In the genomic region with DNA sequence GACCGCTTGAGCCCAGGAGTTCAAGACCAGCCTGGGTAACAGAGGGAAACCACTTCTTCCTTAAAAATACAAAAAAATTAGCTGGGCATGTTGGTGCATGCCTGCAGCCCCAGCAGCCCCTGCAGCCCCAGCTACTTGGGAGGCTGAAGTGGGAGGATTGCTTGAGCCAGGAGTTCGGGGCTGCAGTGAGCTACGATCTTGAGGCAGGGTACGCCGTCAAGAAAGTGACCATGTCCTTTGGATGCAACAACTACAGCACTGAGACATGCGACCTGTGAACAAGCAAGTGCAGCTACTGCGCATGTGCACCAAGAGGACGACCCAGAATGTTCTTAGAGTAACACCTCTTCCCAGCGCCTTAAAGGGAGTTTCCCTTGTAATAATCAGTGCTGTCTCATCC, we compare ENCODE assay signal across 32 cellular contexts.
"Had no signal": no experiment of that assay in that cellular context is flagged by ENCODE, and none has a peak within 500 bp of the region (broad histone marks: within the 10 kb centered on the region; RNA-seq: fewer than 3 reads in every experiment).

No MANE protein-coding gene starts in this region.

- H3K27me3 Mint-ChIP-seq: memory B cell; naive B cell; natural killer cell treated with Interleukin-12 subunit alpha and Interleukin-12 subunit beta and Interleukin-15 and Interleukin-18, amount 100 ng/mL, for 72 hours had no signal

- H3K9me3 ChIP-seq: colonic mucosa, mucosa of descending colon, thyroid gland had no signal

- H3K27ac ChIP-seq: colonic mucosa, esophagus muscularis mucosa, foreskin keratinocyte, neutrophil, psoas muscle, stomach, thyroid gland had no signal

- H3K27ac Mint-ChIP-seq: immature natural killer cell; memory B cell; mesothelial cell of epicardium; naive B cell; natural killer cell treated with Interleukin-12 subunit alpha and Interleukin-12 subunit beta and Interleukin-15 and Interleukin-18, amount 100 ng/mL, for 72 hours; stimulated activated effector memory CD8-positive, alpha-beta T cell treated with anti-CD3 and anti-CD28 coated beads, Interleukin-12 subunit alpha, Interleukin-12 subunit beta, amount 100 ng/mL, for 72 hours had no signal

- H3K27me3 ChIP-seq: colonic mucosa, foreskin keratinocyte, neutrophil, stomach, thyroid gland had no signal

- H3K4me3 Mint-ChIP-seq: immature natural killer cell; memory B cell; mesothelial cell of epicardium; naive B cell; natural killer cell treated with Interleukin-12 subunit alpha and Interleukin-12 subunit beta and Interleukin-15 and Interleukin-18, amount 100 ng/mL, for 72 hours; neural crest cell; stimulated activated effector memory CD8-positive, alpha-beta T cell treated with anti-CD3 and anti-CD28 coated beads, Interleukin-12 subunit alpha, Interleukin-12 subunit beta, amount 100 ng/mL, for 72 hours had no signal

- ATAC-seq: foreskin keratinocyte; left colon; left ventricle myocardium superior; mucosa of descending colon; natural killer cell treated with Interleukin-12 subunit alpha and Interleukin-12 subunit beta and Interleukin-15 and Interleukin-18, amount 100 ng/mL, for 72 hours; psoas muscle; right cardiac atrium; stimulated activated effector memory CD8-positive, alpha-beta T cell treated with anti-CD3 and anti-CD28 coated beads, Interleukin-12 subunit alpha, Interleukin-12 subunit beta, amount 100 ng/mL, for 72 hours had no signal

- H3K36me3 Mint-ChIP-seq: immature natural killer cell; memory B cell; mesothelial cell of epicardium; naive B cell; natural killer cell treated with Interleukin-12 subunit alpha and Interleukin-12 subunit beta and Interleukin-15 and Interleukin-18, amount 100 ng/mL, for 72 hours; stimulated activated effector memory CD8-positive, alpha-beta T cell treated with anti-CD3 and anti-CD28 coated beads, Interleukin-12 subunit alpha, Interleukin-12 subunit beta, amount 100 ng/mL, for 72 hours had no signal

- H3K4me3 ChIP-seq: colonic mucosa, esophagus muscularis mucosa, lung, mucosa of descending colon, psoas muscle, stomach, thyroid gland had no signal

- DNase-seq: colonic mucosa; dermis blood vessel endothelial cell; effector memory CD4-positive, alpha-beta T cell; foreskin keratinocyte; glutamatergic neuron; hypothalamus; immature natural killer cell; islet precursor cell; kidney glomerular epithelial cell; left colon; left ventricle myocardium superior; naive B cell; psoas muscle; small intestine; stimulated activated CD4-positive, alpha-beta T cell treated with anti-CD3 and anti-CD28 coated beads, Interleukin-12 subunit alpha, Interleukin-12 subunit beta, amount 100 ng/mL, for 4 hours; stimulated activated CD4-positive, alpha-beta T cell treated with anti-CD3 and anti-CD28 coated beads, Interleukin-1b, Interleukin-23, amount 100 ng/mL, for 48 hours; stimulated activated CD4-positive, alpha-beta T cell treated with anti-CD3 and anti-CD28 coated beads, Interleukin-4, amount 100 ng/mL, for 1 hour; stimulated activated naive CD4-positive, alpha-beta T cell treated with Interleukin-2 at 50 U/mL for 16 hours; stomach; thyroid gland; trophoblast cell had no signal

- H3K4me1 ChIP-seq: colonic mucosa, esophagus muscularis mucosa, foreskin keratinocyte, psoas muscle, stomach, thyroid gland had no signal

- H3K36me3 ChIP-seq: colonic mucosa, esophagus muscularis mucosa, neutrophil, stomach, thyroid gland had no signal

- H3K9me3 Mint-ChIP-seq: memory B cell; mesothelial cell of epicardium; natural killer cell treated with Interleukin-12 subunit alpha and Interleukin-12 subunit beta and Interleukin-15 and Interleukin-18, amount 100 ng/mL, for 72 hours; neural crest cell; stimulated activated effector memory CD8-positive, alpha-beta T cell treated with anti-CD3 and anti-CD28 coated beads, Interleukin-12 subunit alpha, Interleukin-12 subunit beta, amount 100 ng/mL, for 72 hours had no signal

- FAIRE-seq: endothelial cell of umbilical vein, small intestine had no signal

- H3K4me1 Mint-ChIP-seq: immature natural killer cell; memory B cell; mesothelial cell of epicardium; naive B cell; neural crest cell; stimulated activated effector memory CD8-positive, alpha-beta T cell treated with anti-CD3 and anti-CD28 coated beads, Interleukin-12 subunit alpha, Interleukin-12 subunit beta, amount 100 ng/mL, for 72 hours had no signal
